ENCODE assay signal across 8 cellular contexts in genomic region chr1:74652711-74653131, GRCh38. TPM values are rescaled to one million over a fixed set of nuclear protein-coding genes. Genes with fewer than 3 reads are reported as not detected.
DNase-seq lines count a peak whose midpoint lies in the region; ATAC-seq and TF ChIP-seq lines count a peak whose summit lies in the region.

No MANE protein-coding gene starts in this region.

- no peaks in the 10 kb centered on the region for H3K36me3 Mint-ChIP-seq in stimulated activated effector memory CD8-positive, alpha-beta T cell treated with anti-CD3 and anti-CD28 coated beads, Interleukin-12 subunit alpha, Interleukin-12 subunit beta, amount 100 ng/mL, for 72 hours

- DNase-seq in DMS153 treated with DMSO at 0.1 percent for 48 hours (lab: John Stamatoyannopoulos, UW; ENCODE audit: unreplicated experiment) (peak; percentile 79), amniotic epithelial cell (ENCODE audit: low read depth) (peak; percentile 76), dorsolateral prefrontal cortex (no peak), cerebellum (ENCODE audit: low spot score) (no peak)
- DNase-seq in stimulated activated effector memory CD8-positive, alpha-beta T cell treated with anti-CD3 and anti-CD28 coated beads, Interleukin-12 subunit alpha, Interleukin-12 subunit beta, amount 100 ng/mL, for 72 hours (ENCODE audit: low spot score in 2 of 2) = no peak
- no peak for DNase-seq in stimulated activated CD4-positive, alpha-beta T cell treated with anti-CD3 and anti-CD28 coated beads, Interleukin-2, amount 100 ng/mL, for 48 hours

- no peak overlapping the region for H3K27ac Mint-ChIP-seq in stimulated activated effector memory CD8-positive, alpha-beta T cell treated with anti-CD3 and anti-CD28 coated beads, Interleukin-12 subunit alpha, Interleukin-12 subunit beta, amount 100 ng/mL, for 72 hours

- H3K4me3 ChIP-seq in dorsolateral prefrontal cortex = no peak overlapping the region

- TF ChIP-seq CTCF in dorsolateral prefrontal cortex (IDR thresholded peaks at IDR 0.05 in 54 of 56, conservative IDR thresholded peaks at IDR 0.05 in 2 of 56; ENCODE audit: low read depth in 1 of 56, partially characterized antibody in 56 of 56) = no peak

- H3K27ac ChIP-seq in dorsolateral prefrontal cortex = no peak overlapping the region

- no peak overlapping the region for H3K4me3 Mint-ChIP-seq in stimulated activated effector memory CD8-positive, alpha-beta T cell treated with anti-CD3 and anti-CD28 coated beads, Interleukin-12 subunit alpha, Interleukin-12 subunit beta, amount 100 ng/mL, for 72 hours

- peak; percentile 98 for ATAC-seq in GM21360 (IDR thresholded peaks at IDR 0.05; ENCODE audit: unreplicated experiment)
- peak; percentile 98 for ATAC-seq in HG03460 (IDR thresholded peaks at IDR 0.05; ENCODE audit: unreplicated experiment)
- ATAC-seq in stimulated activated effector memory CD8-positive, alpha-beta T cell treated with anti-CD3 and anti-CD28 coated beads, Interleukin-12 subunit alpha, Interleukin-12 subunit beta, amount 100 ng/mL, for 72 hours = peak; percentile 52

- H3K9me3 Mint-ChIP-seq in stimulated activated effector memory CD8-positive, alpha-beta T cell treated with anti-CD3 and anti-CD28 coated beads, Interleukin-12 subunit alpha, Interleukin-12 subunit beta, amount 100 ng/mL, for 72 hours = no peaks in the 10 kb centered on the region

- peaks cover 4% of the 10 kb centered on the region for H3K4me1 Mint-ChIP-seq in stimulated activated effector memory CD8-positive, alpha-beta T cell treated with anti-CD3 and anti-CD28 coated beads, Interleukin-12 subunit alpha, Interleukin-12 subunit beta, amount 100 ng/mL, for 72 hours

- intact Hi-C loops in dorsolateral prefrontal cortex (cut with DNase I) = no loop called here

- H3K27me3 ChIP-seq in dorsolateral prefrontal cortex = no peaks in the 10 kb centered on the region

RNA-seq across cellular contexts. Expression of gene ERICH3, which starts 20.9 kb away (rescaled TPM):
- 10 to 100 TPM in 118 of 120 experiments, 1 to 10 TPM in 2; 8.1 to 45.1 (median 31.0) TPM for total RNA-seq in dorsolateral prefrontal cortex
- total RNA-seq in cerebellum = 8.7 TPM

Comparison
In these comparisons a context has a peak if more than half of its experiments do, and no peak if none do; other contexts are left out.
1. DNase-seq: peak in DMS153 treated with DMSO at 0.1 percent for 48 hours (single experiment) and amniotic epithelial cell (single experiment); none in stimulated activated effector memory CD8-positive, alpha-beta T cell treated with anti-CD3 and anti-CD28 coated beads, Interleukin-12 subunit alpha, Interleukin-12 subunit beta, amount 100 ng/mL, for 72 hours (0 of 2), stimulated activated CD4-positive, alpha-beta T cell treated with anti-CD3 and anti-CD28 coated beads, Interleukin-2, amount 100 ng/mL, for 48 hours (0 of 2), dorsolateral prefrontal cortex (0 of 10) and cerebellum (single experiment).
2. Peak in every context shown above with its lines, with median percentiles within 50 percentile points of each other: ATAC-seq.